Comparison of ENCODE assay signal across 1 cellular context in the genomic region with DNA sequence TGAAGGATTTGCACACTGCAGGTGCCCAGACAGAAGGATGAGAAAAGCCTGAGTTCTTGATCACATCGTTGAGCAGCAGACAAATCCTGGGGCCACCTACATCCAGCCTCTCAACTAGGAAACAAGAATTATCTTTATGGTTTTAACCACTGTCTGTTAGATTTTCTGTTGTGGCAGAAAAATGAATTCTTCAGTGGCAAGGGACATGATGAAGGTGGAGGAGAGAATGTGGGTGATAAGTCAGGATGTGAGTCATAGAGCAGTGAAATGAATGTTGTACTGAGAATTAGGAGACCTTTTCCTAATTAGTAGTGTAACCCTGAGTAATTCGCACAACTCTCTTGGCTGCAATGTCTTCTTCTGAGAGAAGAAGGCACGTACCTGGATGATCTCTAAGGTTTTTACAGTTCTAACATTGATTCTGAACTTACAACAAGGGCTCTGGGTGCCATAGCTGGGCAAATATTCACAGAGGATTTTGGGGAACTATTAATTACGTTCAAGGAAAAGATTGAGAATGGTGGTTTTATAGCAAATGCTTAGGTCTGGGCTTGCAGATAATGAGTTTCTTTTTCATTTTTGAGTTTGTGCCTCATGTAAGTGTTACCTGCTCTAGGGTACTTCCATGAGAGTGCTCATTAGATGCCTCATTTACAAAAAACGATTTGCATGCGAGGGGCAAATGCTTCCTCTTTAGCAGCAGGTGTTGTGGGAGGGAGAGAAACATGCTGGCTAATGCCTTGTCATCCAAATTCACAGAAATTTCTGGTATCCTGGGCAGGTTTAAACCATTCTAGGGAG.
TF ChIP-seq lines count a peak whose summit lies in the region.

No MANE protein-coding gene starts in this region.

TF ChIP-seq in GM23338, 12 proteins besides CTCF, POLR2A, EP300 and RAD21:
- TF ChIP-seq, protein P1, sequence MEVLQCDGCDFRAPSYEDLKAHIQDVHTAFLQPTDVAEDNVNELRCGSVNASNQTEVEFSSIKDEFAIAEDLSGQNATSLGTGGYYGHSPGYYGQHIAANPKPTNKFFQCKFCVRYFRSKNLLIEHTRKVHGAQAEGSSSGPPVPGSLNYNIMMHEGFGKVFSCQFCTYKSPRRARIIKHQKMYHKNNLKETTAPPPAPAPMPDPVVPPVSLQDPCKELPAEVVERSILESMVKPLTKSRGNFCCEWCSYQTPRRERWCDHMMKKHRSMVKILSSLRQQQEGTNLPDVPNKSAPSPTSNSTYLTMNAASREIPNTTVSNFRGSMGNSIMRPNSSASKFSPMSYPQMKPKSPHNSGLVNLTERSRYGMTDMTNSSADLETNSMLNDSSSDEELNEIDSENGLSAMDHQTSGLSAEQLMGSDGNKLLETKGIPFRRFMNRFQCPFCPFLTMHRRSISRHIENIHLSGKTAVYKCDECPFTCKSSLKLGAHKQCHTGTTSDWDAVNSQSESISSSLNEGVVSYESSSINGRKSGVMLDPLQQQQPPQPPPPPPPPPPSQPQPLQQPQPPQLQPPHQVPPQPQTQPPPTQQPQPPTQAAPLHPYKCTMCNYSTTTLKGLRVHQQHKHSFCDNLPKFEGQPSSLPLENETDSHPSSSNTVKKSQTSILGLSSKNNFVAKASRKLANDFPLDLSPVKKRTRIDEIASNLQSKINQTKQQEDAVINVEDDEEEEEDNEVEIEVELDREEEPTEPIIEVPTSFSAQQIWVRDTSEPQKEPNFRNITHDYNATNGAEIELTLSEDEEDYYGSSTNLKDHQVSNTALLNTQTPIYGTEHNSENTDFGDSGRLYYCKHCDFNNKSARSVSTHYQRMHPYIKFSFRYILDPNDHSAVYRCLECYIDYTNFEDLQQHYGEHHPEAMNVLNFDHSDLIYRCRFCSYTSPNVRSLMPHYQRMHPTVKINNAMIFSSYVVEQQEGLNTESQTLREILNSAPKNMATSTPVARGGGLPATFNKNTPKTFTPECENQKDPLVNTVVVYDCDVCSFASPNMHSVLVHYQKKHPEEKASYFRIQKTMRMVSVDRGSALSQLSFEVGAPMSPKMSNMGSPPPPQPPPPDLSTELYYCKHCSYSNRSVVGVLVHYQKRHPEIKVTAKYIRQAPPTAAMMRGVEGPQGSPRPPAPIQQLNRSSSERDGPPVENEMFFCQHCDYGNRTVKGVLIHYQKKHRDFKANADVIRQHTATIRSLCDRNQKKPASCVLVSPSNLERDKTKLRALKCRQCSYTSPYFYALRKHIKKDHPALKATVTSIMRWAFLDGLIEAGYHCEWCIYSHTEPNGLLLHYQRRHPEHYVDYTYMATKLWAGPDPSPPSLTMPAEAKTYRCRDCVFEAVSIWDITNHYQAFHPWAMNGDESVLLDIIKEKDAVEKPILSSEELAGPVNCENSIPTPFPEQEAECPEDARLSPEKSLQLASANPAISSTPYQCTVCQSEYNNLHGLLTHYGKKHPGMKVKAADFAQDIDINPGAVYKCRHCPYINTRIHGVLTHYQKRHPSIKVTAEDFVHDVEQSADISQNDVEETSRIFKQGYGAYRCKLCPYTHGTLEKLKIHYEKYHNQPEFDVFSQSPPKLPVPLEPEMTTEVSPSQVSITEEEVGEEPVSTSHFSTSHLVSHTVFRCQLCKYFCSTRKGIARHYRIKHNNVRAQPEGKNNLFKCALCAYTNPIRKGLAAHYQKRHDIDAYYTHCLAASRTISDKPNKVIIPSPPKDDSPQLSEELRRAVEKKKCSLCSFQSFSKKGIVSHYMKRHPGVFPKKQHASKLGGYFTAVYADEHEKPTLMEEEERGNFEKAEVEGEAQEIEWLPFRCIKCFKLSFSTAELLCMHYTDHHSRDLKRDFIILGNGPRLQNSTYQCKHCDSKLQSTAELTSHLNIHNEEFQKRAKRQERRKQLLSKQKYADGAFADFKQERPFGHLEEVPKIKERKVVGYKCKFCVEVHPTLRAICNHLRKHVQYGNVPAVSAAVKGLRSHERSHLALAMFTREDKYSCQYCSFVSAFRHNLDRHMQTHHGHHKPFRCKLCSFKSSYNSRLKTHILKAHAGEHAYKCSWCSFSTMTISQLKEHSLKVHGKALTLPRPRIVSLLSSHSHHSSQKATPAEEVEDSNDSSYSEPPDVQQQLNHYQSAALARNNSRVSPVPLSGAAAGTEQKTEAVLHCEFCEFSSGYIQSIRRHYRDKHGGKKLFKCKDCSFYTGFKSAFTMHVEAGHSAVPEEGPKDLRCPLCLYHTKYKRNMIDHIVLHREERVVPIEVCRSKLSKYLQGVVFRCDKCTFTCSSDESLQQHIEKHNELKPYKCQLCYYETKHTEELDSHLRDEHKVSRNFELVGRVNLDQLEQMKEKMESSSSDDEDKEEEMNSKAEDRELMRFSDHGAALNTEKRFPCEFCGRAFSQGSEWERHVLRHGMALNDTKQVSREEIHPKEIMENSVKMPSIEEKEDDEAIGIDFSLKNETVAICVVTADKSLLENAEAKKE (CRISPR knock-in tag; IDR thresholded peaks at IDR 0.05) = no peak
- TF ChIP-seq ZNF114 (CRISPR knock-in tag; IDR thresholded peaks at IDR 0.05) (no peak), ETS1 (IDR thresholded peaks at IDR 0.05) (no peak), NANOG (IDR thresholded peaks at IDR 0.05; ENCODE audit: borderline replicate concordance) (no peak), STAT1 (IDR thresholded peaks at IDR 0.05; ENCODE audit: unreplicated experiment) (no peak), JUNB (IDR thresholded peaks at IDR 0.05; ENCODE audit: unreplicated experiment) (no peak), ZNF331 (CRISPR knock-in tag; IDR thresholded peaks at IDR 0.05; ENCODE audit: low read depth) (no peak), EZH2phosphoT487 (IDR thresholded peaks at IDR 0.05; ENCODE audit: unreplicated experiment) (no peak), CREB1 (CRISPR knock-in tag; IDR thresholded peaks at IDR 0.05; ENCODE audit: low read depth) (no peak), POLR2AphosphoS5 (IDR thresholded peaks at IDR 0.05; ENCODE audit: low read depth) (no peak)
- TF ChIP-seq, protein P2, sequence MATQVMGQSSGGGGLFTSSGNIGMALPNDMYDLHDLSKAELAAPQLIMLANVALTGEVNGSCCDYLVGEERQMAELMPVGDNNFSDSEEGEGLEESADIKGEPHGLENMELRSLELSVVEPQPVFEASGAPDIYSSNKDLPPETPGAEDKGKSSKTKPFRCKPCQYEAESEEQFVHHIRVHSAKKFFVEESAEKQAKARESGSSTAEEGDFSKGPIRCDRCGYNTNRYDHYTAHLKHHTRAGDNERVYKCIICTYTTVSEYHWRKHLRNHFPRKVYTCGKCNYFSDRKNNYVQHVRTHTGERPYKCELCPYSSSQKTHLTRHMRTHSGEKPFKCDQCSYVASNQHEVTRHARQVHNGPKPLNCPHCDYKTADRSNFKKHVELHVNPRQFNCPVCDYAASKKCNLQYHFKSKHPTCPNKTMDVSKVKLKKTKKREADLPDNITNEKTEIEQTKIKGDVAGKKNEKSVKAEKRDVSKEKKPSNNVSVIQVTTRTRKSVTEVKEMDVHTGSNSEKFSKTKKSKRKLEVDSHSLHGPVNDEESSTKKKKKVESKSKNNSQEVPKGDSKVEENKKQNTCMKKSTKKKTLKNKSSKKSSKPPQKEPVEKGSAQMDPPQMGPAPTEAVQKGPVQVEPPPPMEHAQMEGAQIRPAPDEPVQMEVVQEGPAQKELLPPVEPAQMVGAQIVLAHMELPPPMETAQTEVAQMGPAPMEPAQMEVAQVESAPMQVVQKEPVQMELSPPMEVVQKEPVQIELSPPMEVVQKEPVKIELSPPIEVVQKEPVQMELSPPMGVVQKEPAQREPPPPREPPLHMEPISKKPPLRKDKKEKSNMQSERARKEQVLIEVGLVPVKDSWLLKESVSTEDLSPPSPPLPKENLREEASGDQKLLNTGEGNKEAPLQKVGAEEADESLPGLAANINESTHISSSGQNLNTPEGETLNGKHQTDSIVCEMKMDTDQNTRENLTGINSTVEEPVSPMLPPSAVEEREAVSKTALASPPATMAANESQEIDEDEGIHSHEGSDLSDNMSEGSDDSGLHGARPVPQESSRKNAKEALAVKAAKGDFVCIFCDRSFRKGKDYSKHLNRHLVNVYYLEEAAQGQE (IDR thresholded peaks at IDR 0.05; ENCODE audit: unreplicated experiment) = no peak
TF ChIP-seq in GM23338: peak in this region for 0.
